In genomic region chr2:23487735-23488492, GRCh38 we compare ENCODE assay signal across 11 cellular contexts.
A peak's percentile ranks its signal among the peaks of the same experiment; 100 is the strongest.
DNase-seq lines count a peak whose midpoint lies in the region; ATAC-seq and TF ChIP-seq lines count a peak whose summit lies in the region.
"Had no signal": no experiment of that assay in that cellular context is flagged by ENCODE, and none has a peak within 500 bp of the region (broad histone marks: within the 10 kb centered on the region; RNA-seq: fewer than 3 reads in every experiment).

No MANE protein-coding gene starts in this region.

- no peaks in the 10 kb centered on the region for H3K36me3 Mint-ChIP-seq in activated CD4-positive, alpha-beta T cell treated with anti-CD3 and anti-CD28 coated beads for 36 hours (ENCODE audit: low read depth)
- no peaks in the 10 kb centered on the region for H3K36me3 Mint-ChIP-seq in activated naive CD8-positive, alpha-beta T cell treated with anti-CD3 and anti-CD28 coated beads, Interleukin-2, amount 50 U/mL, for 24 hours (ENCODE audit: low read depth)

- no peaks in the 10 kb centered on the region for H3K9me3 Mint-ChIP-seq in activated CD4-positive, alpha-beta T cell treated with anti-CD3 and anti-CD28 coated beads for 36 hours (ENCODE audit: low read depth)
- H3K9me3 Mint-ChIP-seq in activated naive CD8-positive, alpha-beta T cell treated with anti-CD3 and anti-CD28 coated beads, Interleukin-2, amount 50 U/mL, for 24 hours: no peaks in the 10 kb centered on the region

- ATAC-seq in activated CD4-positive, alpha-beta T cell treated with anti-CD3 and anti-CD28 coated beads for 36 hours: no peak
- ATAC-seq in activated naive CD8-positive, alpha-beta T cell treated with anti-CD3 and anti-CD28 coated beads, Interleukin-2, amount 50 U/mL, for 24 hours: peak; percentile 33
- no peak for ATAC-seq in GM18517 (IDR thresholded peaks at IDR 0.05; ENCODE audit: unreplicated experiment)
- ATAC-seq: left colon had no signal

- intact Hi-C loops in activated CD4-positive, alpha-beta T cell treated with anti-CD3 and anti-CD28 coated beads for 36 hours (cut with DNase I, micrococcal nuclease): no loop called here
- intact Hi-C loops in dorsolateral prefrontal cortex (cut with DNase I): no loop called here

- TF ChIP-seq CTCF in dorsolateral prefrontal cortex (IDR thresholded peaks at IDR 0.05 in 54 of 56, conservative IDR thresholded peaks at IDR 0.05 in 2 of 56; ENCODE audit: low read depth in 1 of 56, partially characterized antibody in 56 of 56): no peak

- CTCF ChIA-PET in activated CD4-positive, alpha-beta T cell treated with anti-CD3 and anti-CD28 coated beads for 36 hours (lab: Charles Lee): interaction anchor here (0.6 kb wide), 2 partner anchors 12 to 337 kb away, joined by 3 to 4 read pairs; no protein-coding TSS in a partner anchor

- H3K4me3 Mint-ChIP-seq in activated CD4-positive, alpha-beta T cell treated with anti-CD3 and anti-CD28 coated beads for 36 hours: no peak overlapping the region
- no peak overlapping the region for H3K4me3 Mint-ChIP-seq in activated naive CD8-positive, alpha-beta T cell treated with anti-CD3 and anti-CD28 coated beads, Interleukin-2, amount 50 U/mL, for 24 hours

- H3K27me3 Mint-ChIP-seq in activated CD4-positive, alpha-beta T cell treated with anti-CD3 and anti-CD28 coated beads for 36 hours: peaks cover 11% of the 10 kb centered on the region
- peaks cover 11% of the 10 kb centered on the region for H3K27me3 Mint-ChIP-seq in activated naive CD8-positive, alpha-beta T cell treated with anti-CD3 and anti-CD28 coated beads, Interleukin-2, amount 50 U/mL, for 24 hours

- H3K27ac ChIP-seq in dorsolateral prefrontal cortex: no peak overlapping the region
- H3K27ac ChIP-seq: right atrium auricular region had no signal

- H3K4me1 Mint-ChIP-seq in activated CD4-positive, alpha-beta T cell treated with anti-CD3 and anti-CD28 coated beads for 36 hours: peaks cover 23% of the 10 kb centered on the region
- H3K4me1 Mint-ChIP-seq in activated naive CD8-positive, alpha-beta T cell treated with anti-CD3 and anti-CD28 coated beads, Interleukin-2, amount 50 U/mL, for 24 hours: peaks cover 26% of the 10 kb centered on the region

- POLR2A ChIA-PET in activated CD4-positive, alpha-beta T cell treated with anti-CD3 and anti-CD28 coated beads for 36 hours (lab: Charles Lee): no interaction called here

- no peak overlapping the region for H3K4me3 ChIP-seq in dorsolateral prefrontal cortex
- H3K4me3 ChIP-seq: right atrium auricular region had no signal

- H3K27me3 ChIP-seq in dorsolateral prefrontal cortex: peaks cover 0 to 10% (median 0%) of the 10 kb centered on the region in 45 donors
- H3K27me3 ChIP-seq: right atrium auricular region had no signal

- peak overlapping the region; percentile 47 for H3K27ac Mint-ChIP-seq in activated CD4-positive, alpha-beta T cell treated with anti-CD3 and anti-CD28 coated beads for 36 hours
- H3K27ac Mint-ChIP-seq in activated naive CD8-positive, alpha-beta T cell treated with anti-CD3 and anti-CD28 coated beads, Interleukin-2, amount 50 U/mL, for 24 hours: no peak overlapping the region

- in situ Hi-C loops in ACHN (cut with HindIII; ENCODE audit: low pct_ligation_motif_present, low pct_unique_long_range_greater_than_20kb, low sequenced_read_pairs): no loop called here

- DNase-seq in activated CD4-positive, alpha-beta T cell treated with anti-CD3 and anti-CD28 coated beads for 36 hours: peak; percentile 36
- DNase-seq in activated CD4-positive, alpha-beta T cell treated with anti-CD3 and anti-CD28 coated beads for 1 hour: no peak
- peak; percentile 34 for DNase-seq in HK-2 (ENCODE audit: unreplicated experiment)
- DNase-seq in activated naive CD8-positive, alpha-beta T cell treated with anti-CD3 and anti-CD28 coated beads, Interleukin-2, amount 50 U/mL, for 24 hours: peak; percentile 30
- peak; percentile 46 for DNase-seq in smooth muscle cell of the brain vasculature (ENCODE audit: low read depth, low spot score)
- DNase-seq in dorsolateral prefrontal cortex: no peak
- DNase-seq in ACHN: no peak
- DNase-seq: left colon, NCI-H748 treated with DMSO at 0.1 percent for 48 hours had no signal

Comparison
In these comparisons a context has a peak if more than half of its experiments do, and no peak if none do; other contexts are left out.
1. DNase-seq: peak in activated CD4-positive, alpha-beta T cell treated with anti-CD3 and anti-CD28 coated beads for 36 hours (single experiment), HK-2 (single experiment), activated naive CD8-positive, alpha-beta T cell treated with anti-CD3 and anti-CD28 coated beads, Interleukin-2, amount 50 U/mL, for 24 hours (single experiment) and smooth muscle cell of the brain vasculature (single experiment); none in activated CD4-positive, alpha-beta T cell treated with anti-CD3 and anti-CD28 coated beads for 1 hour (single experiment), dorsolateral prefrontal cortex (0 of 10) and ACHN (single experiment).